In genomic region chr1:1423245-1423597, GRCh38 we compare ENCODE assay signal across 20 cellular contexts. TPM values are rescaled to one million over a fixed set of nuclear protein-coding genes. Genes with fewer than 3 reads are reported as not detected.
"Had no signal": no experiment of that assay in that cellular context is flagged by ENCODE, and none has a peak within 500 bp of the region (broad histone marks: within the 10 kb centered on the region; RNA-seq: fewer than 3 reads in every experiment).

No MANE protein-coding gene starts in this region.

- H3K9ac ChIP-seq: neural progenitor cell had no signal

- H3K27me3 Mint-ChIP-seq: brain had no signal

- H3K4me3 Mint-ChIP-seq: activated CD8-positive, alpha-beta T cell treated with anti-CD3 and anti-CD28 coated beads, Interleukin-2, amount 10 ng/mL, durations not matched to agents 7 days and 5 days; activated naive CD4-positive, alpha-beta T cell treated with anti-CD3 and anti-CD28 coated beads, Interleukin-2, amount 50 U/mL, for 24 hours; activated T-helper 1 cell treated with anti-CD3 and anti-CD28 coated beads, Interleukin-12 subunit alpha, Interleukin-12 subunit beta, Interleukin-2, Interleukin-4 antibody, amounts not matched to agents 30 ng/mL and 10 ng/mL and 1 ng/mL, durations not matched to agents 14 hours and 24 hours and 36 hours; brain; dendritic cell treated with granulocyte-macrophage colony-stimulating factor and Interleukin-4, amounts not matched to agents 40 ng/mL and 50 ng/mL, for 4 days; neural progenitor cell; T-cell; T-helper 2 cell treated with Interferon-gamma antibody and Interleukin-4, amounts not matched to agents 5 μg/mL and 100 μg/mL, for 36 hours had no signal

- H3K27ac ChIP-seq: gastrocnemius medialis, neural progenitor cell, sigmoid colon, VCaP had no signal

- H3K4me3 ChIP-seq: gastrocnemius medialis, left lung, mucosa of descending colon, neural progenitor cell, sigmoid colon had no signal

- H3K9me3 ChIP-seq: gastrocnemius medialis, left lung, mucosa of descending colon, sigmoid colon had no signal

- DNase-seq: activated CD4-positive, alpha-beta T cell treated with anti-CD3 and anti-CD28 coated beads, Interleukin-2, amount 50 U/mL, for 1 hour; activated gamma-delta T cell; effector CD8-positive, alpha-beta T cell; gastrocnemius medialis; hippocampal formation; kidney glomerular epithelial cell; sigmoid colon; stimulated activated CD4-positive, alpha-beta T cell treated with anti-CD3 and anti-CD28 coated beads, Interleukin-2, amount 100 ng/mL, for 48 hours; stimulated activated naive CD4-positive, alpha-beta T cell; T-cell had no signal

- H3K9me3 Mint-ChIP-seq: activated naive CD4-positive, alpha-beta T cell treated with anti-CD3 and anti-CD28 coated beads, Interleukin-2, amount 50 U/mL, for 24 hours; activated T-helper 1 cell treated with anti-CD3 and anti-CD28 coated beads, Interleukin-12 subunit alpha, Interleukin-12 subunit beta, Interleukin-2, Interleukin-4 antibody, amounts not matched to agents 30 ng/mL and 10 ng/mL and 1 ng/mL, durations not matched to agents 14 hours and 24 hours and 36 hours; brain; dendritic cell treated with granulocyte-macrophage colony-stimulating factor and Interleukin-4, amounts not matched to agents 40 ng/mL and 50 ng/mL, for 4 days; neural progenitor cell; T-cell; T-helper 2 cell treated with Interferon-gamma antibody and Interleukin-4, amounts not matched to agents 5 μg/mL and 100 μg/mL, for 36 hours had no signal

- H3K36me3 Mint-ChIP-seq: activated naive CD4-positive, alpha-beta T cell treated with anti-CD3 and anti-CD28 coated beads, Interleukin-2, amount 50 U/mL, for 24 hours; brain; neural progenitor cell; T-cell had no signal

- H3K27ac Mint-ChIP-seq: activated CD8-positive, alpha-beta T cell treated with anti-CD3 and anti-CD28 coated beads, Interleukin-2, amount 10 ng/mL, durations not matched to agents 7 days and 5 days; activated naive CD4-positive, alpha-beta T cell treated with anti-CD3 and anti-CD28 coated beads, Interleukin-2, amount 50 U/mL, for 24 hours; activated T-helper 1 cell treated with anti-CD3 and anti-CD28 coated beads, Interleukin-12 subunit alpha, Interleukin-12 subunit beta, Interleukin-2, Interleukin-4 antibody, amounts not matched to agents 30 ng/mL and 10 ng/mL and 1 ng/mL, durations not matched to agents 14 hours and 24 hours and 36 hours; dendritic cell treated with granulocyte-macrophage colony-stimulating factor and Interleukin-4, amounts not matched to agents 40 ng/mL and 50 ng/mL, for 4 days; neural progenitor cell; T-cell; T-helper 2 cell treated with Interferon-gamma antibody and Interleukin-4, amounts not matched to agents 5 μg/mL and 100 μg/mL, for 36 hours had no signal

- H3K36me3 ChIP-seq: gastrocnemius medialis, left lung, neural progenitor cell, sigmoid colon had no signal

- H3K27me3 ChIP-seq: neural progenitor cell, sigmoid colon had no signal

- H2AFZ ChIP-seq: neural progenitor cell had no signal

- H3K4me2 ChIP-seq: neural progenitor cell had no signal

RNA-seq across cellular contexts. Expression of gene ANKRD65, which starts 2.1 kb away (rescaled TPM):
- total RNA-seq: activated CD8-positive, alpha-beta T cell treated with anti-CD3 and anti-CD28 coated beads, Interleukin-2, amount 10 ng/mL, durations not matched to agents 7 days and 5 days had no signal
